Comparison of ENCODE assay signal across 1 cellular context in genomic region chr4:94690851-94691254, GRCh38.
TF ChIP-seq lines count a peak whose summit lies in the region.

No MANE protein-coding gene starts in this region.

TF ChIP-seq in H1, 55 proteins besides CTCF, POLR2A, EP300 and RAD21 (continued from another document):
- TF ChIP-seq SAP30 (IDR thresholded peaks at IDR 0.05; ENCODE audit: insufficient read depth, insufficient replicate concordance, low read length) (no peak), GABPA (IDR thresholded peaks at IDR 0.05; ENCODE audit: borderline replicate concordance, insufficient read depth, low read length) (no peak), CHD7 (IDR thresholded peaks at IDR 0.05; ENCODE audit: insufficient replicate concordance, low read length) (no peak), POLR2AphosphoS5 (IDR thresholded peaks at IDR 0.05; ENCODE audit: low read depth, low read length) (no peak)
TF ChIP-seq in H1: peak in this region for 0.
